In the genomic region with DNA sequence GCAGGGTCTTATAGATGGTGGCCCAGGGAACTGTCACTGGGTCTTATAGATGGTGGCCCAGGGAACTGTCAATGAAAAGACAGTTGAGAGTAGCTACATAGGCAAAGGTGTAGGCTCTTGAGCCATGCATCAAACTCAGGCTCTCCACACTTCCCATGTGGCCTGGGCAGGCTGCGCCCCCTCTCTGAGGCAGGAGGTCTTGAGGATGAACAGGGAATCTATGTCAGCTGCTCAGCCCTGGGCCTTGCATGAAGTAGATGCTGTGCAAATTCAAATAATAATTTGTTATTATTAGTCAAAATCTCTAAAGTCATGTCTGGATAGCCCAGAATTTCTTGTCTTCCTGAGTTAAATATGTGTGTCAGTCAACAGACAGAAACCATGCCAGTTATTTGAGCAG, we compare ENCODE assay signal across 22 cellular contexts.
"Had no signal": no experiment of that assay in that cellular context is flagged by ENCODE, and none has a peak within 500 bp of the region (broad histone marks: within the 10 kb centered on the region; RNA-seq: fewer than 3 reads in every experiment).

No MANE protein-coding gene starts in this region.

- FAIRE-seq: frontal cortex had no signal

- H3K9me3 ChIP-seq: left lung, prostate gland, right atrium auricular region, stomach, thyroid gland, vagina had no signal

- ATAC-seq: left cardiac atrium; left lung; naive thymus-derived CD4-positive, alpha-beta T cell; sciatic nerve had no signal

- H3K4me2 ChIP-seq: neural progenitor cell, smooth muscle cell had no signal

- H2AFZ ChIP-seq: neural progenitor cell had no signal

- H3K36me3 ChIP-seq: neural progenitor cell, prostate gland had no signal

- H3K9ac ChIP-seq: neural progenitor cell had no signal

- H3K27me3 ChIP-seq: dorsolateral prefrontal cortex, left lung, neural progenitor cell, right atrium auricular region, stomach, thyroid gland, vagina had no signal

- DNase-seq: dorsolateral prefrontal cortex; effector CD4-positive, alpha-beta T cell; head of caudate nucleus; left cardiac atrium; left lung; mesenchymal stem cell; naive thymus-derived CD4-positive, alpha-beta T cell; stimulated activated CD4-positive, alpha-beta T cell treated with anti-CD3 and anti-CD28 coated beads, Interleukin-12 subunit alpha, Interleukin-12 subunit beta, amount 100 ng/mL, for 4 hours; stimulated activated CD4-positive, alpha-beta T cell treated with anti-CD3 and anti-CD28 coated beads, Interleukin-1b, Interleukin-23, amount 100 ng/mL, for 48 hours; stimulated activated CD4-positive, alpha-beta T cell treated with anti-CD3 and anti-CD28 coated beads, Interleukin-4, amount 100 ng/mL, for 1 hour; stimulated activated CD8-positive, alpha-beta memory T cell treated with anti-CD3 and anti-CD28 coated beads, Interleukin-4, amount 100 ng/mL, for 48 hours; stimulated activated naive CD4-positive, alpha-beta T cell; stomach; thyroid gland; trophoblast cell had no signal

- H3K4me3 ChIP-seq: dorsolateral prefrontal cortex, left lung, neural progenitor cell, prostate gland, right atrium auricular region, smooth muscle cell, stomach, thyroid gland, vagina had no signal

- H3K4me1 ChIP-seq: left lung, neural progenitor cell, prostate gland, right atrium auricular region, stomach, thyroid gland, vagina had no signal

- H3K27ac ChIP-seq: left lung, neural progenitor cell, prostate gland, right atrium auricular region, stomach, thyroid gland, vagina had no signal
